27 cellular contexts compared by ENCODE assay signal in the genomic region with DNA sequence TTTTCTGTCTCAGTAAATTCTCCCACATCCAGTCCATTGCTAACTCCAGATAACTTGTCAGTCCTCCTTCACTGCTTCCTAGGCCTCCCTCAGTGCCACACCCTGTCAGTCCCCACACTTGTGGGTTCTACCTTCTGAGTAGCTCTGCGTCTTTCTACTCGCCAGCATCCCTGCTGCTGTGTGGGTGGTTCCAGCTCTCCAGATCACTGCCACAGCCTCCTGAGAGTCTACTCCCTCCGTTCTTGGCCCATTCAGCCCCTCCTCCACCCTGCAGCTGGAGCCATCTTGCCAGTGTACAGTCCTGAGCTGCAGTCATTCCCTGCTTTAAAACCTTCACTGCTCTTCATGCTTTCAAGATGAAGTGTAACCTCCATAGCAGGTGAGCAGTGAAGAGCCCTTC.
"Had no signal": no experiment of that assay in that cellular context is flagged by ENCODE, and none has a peak within 500 bp of the region (broad histone marks: within the 10 kb centered on the region; RNA-seq: fewer than 3 reads in every experiment).

No MANE protein-coding gene starts in this region.

- H3K27ac Mint-ChIP-seq: mesothelial cell of epicardium; natural killer cell treated with Interleukin-12 subunit alpha and Interleukin-12 subunit beta and Interleukin-15 and Interleukin-18, amount 100 ng/mL, for 72 hours; stimulated activated effector memory CD8-positive, alpha-beta T cell treated with anti-CD3 and anti-CD28 coated beads, Interleukin-12 subunit alpha, Interleukin-12 subunit beta, amount 100 ng/mL, for 72 hours had no signal

- ATAC-seq: gastrocnemius medialis; left lobe of liver; mucosa of descending colon; sciatic nerve; stimulated activated effector memory CD8-positive, alpha-beta T cell treated with anti-CD3 and anti-CD28 coated beads, Interleukin-12 subunit alpha, Interleukin-12 subunit beta, amount 100 ng/mL, for 72 hours had no signal

- H3K27me3 ChIP-seq: gastrocnemius medialis, hepatocyte, right atrium auricular region, stomach, tibial nerve, upper lobe of left lung, vagina had no signal

- H3K27me3 Mint-ChIP-seq: central memory CD8-positive, alpha-beta T cell; naive B cell; natural killer cell treated with Interleukin-12 subunit alpha and Interleukin-12 subunit beta and Interleukin-15 and Interleukin-18, amount 100 ng/mL, for 72 hours had no signal

- H3K9me3 Mint-ChIP-seq: central memory CD8-positive, alpha-beta T cell; mesothelial cell of epicardium; naive B cell; natural killer cell treated with Interleukin-12 subunit alpha and Interleukin-12 subunit beta and Interleukin-15 and Interleukin-18, amount 100 ng/mL, for 72 hours; stimulated activated effector memory CD8-positive, alpha-beta T cell treated with anti-CD3 and anti-CD28 coated beads, Interleukin-12 subunit alpha, Interleukin-12 subunit beta, amount 100 ng/mL, for 72 hours had no signal

- H3K4me3 Mint-ChIP-seq: central memory CD8-positive, alpha-beta T cell; mesothelial cell of epicardium; naive B cell; natural killer cell treated with Interleukin-12 subunit alpha and Interleukin-12 subunit beta and Interleukin-15 and Interleukin-18, amount 100 ng/mL, for 72 hours; stimulated activated effector memory CD8-positive, alpha-beta T cell treated with anti-CD3 and anti-CD28 coated beads, Interleukin-12 subunit alpha, Interleukin-12 subunit beta, amount 100 ng/mL, for 72 hours had no signal

- DNase-seq: effector CD4-positive, alpha-beta T cell; gastrocnemius medialis; kidney; mesenchymal stem cell; mucosa of descending colon; naive B cell; stimulated activated CD4-positive, alpha-beta T cell treated with anti-CD3 and anti-CD28 coated beads, Interleukin-12 subunit alpha, Interleukin-12 subunit beta, amount 100 ng/mL, for 4 hours; stimulated activated CD4-positive, alpha-beta T cell treated with anti-CD3 and anti-CD28 coated beads, Interleukin-1b, Interleukin-23, amount 100 ng/mL, for 48 hours; stimulated activated CD4-positive, alpha-beta T cell treated with anti-CD3 and anti-CD28 coated beads, Interleukin-4, amount 100 ng/mL, for 1 hour; stimulated activated naive CD4-positive, alpha-beta T cell treated with Interleukin-2 at 50 U/mL for 16 hours; stomach; upper lobe of left lung had no signal

- H3K36me3 ChIP-seq: prostate gland had no signal

- H3K4me1 Mint-ChIP-seq: central memory CD8-positive, alpha-beta T cell; stimulated activated effector memory CD8-positive, alpha-beta T cell treated with anti-CD3 and anti-CD28 coated beads, Interleukin-12 subunit alpha, Interleukin-12 subunit beta, amount 100 ng/mL, for 72 hours had no signal

- H3K9me3 ChIP-seq: gastrocnemius medialis, mucosa of descending colon, prostate gland, right atrium auricular region, stomach, thoracic aorta, tibial nerve, upper lobe of left lung, vagina had no signal

- H3K27ac ChIP-seq: coronary artery, gastrocnemius medialis, hepatocyte, parathyroid adenoma, prostate gland, right atrium auricular region, stomach, thoracic aorta, tibial nerve, upper lobe of left lung, vagina had no signal

- H3K4me1 ChIP-seq: gastrocnemius medialis, parathyroid adenoma, prostate gland, right atrium auricular region, stomach, upper lobe of left lung, vagina had no signal

- H3K4me3 ChIP-seq: coronary artery, gastrocnemius medialis, hepatocyte, mucosa of descending colon, prostate gland, right atrium auricular region, smooth muscle cell, stomach, thoracic aorta, tibial nerve, upper lobe of left lung, vagina had no signal
